ENCODE assay signal across 1 cellular context in genomic region chr9:34114436-34114835, GRCh38.
TF ChIP-seq lines count a peak whose summit lies in the region.

No MANE protein-coding gene starts in this region.

TF ChIP-seq in HepG2, 621 proteins besides CTCF, POLR2A, EP300 and RAD21 (continued from another document):
- TF ChIP-seq TRIM22 (IDR thresholded peaks at IDR 0.05) (no peak), SRSF9 (IDR thresholded peaks at IDR 0.05; ENCODE audit: borderline replicate concordance, insufficient read depth, low read depth, low read length, poor library complexity, severe bottlenecking) (no peak), NRL (CRISPR knock-in tag; IDR thresholded peaks at IDR 0.05; ENCODE audit: borderline replicate concordance) (no peak)
TF ChIP-seq in HepG2: peak in this region for 0.
